In the genomic region with DNA sequence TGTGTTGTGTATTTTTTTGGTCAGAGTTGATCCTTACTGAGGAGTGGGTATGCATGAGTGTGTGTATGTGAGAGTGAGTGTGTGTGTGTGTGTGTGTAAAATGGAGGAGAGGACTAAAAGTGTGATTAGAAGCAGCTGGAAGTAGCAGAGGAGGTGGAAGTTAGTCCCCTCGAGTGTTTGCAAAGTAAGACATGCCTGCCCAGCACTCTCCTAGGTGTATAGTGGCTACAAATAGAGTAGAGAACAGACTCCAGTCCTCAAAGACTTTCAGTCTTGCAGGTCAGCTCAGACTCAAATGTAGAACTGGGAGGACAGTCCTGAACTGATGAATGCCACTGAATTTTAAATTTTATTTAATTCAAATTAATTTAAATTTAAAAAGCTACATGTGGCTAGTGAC, we compare ENCODE assay signal across 30 cellular contexts. TPM values are rescaled to one million over a fixed set of nuclear protein-coding genes. Genes with fewer than 3 reads are reported as not detected.
DNase-seq lines count a peak whose midpoint lies in the region; ATAC-seq, FAIRE-seq and TF ChIP-seq lines count a peak whose summit lies in the region.
"Had no signal": no experiment of that assay in that cellular context is flagged by ENCODE, and none has a peak within 500 bp of the region (broad histone marks: within the 10 kb centered on the region; RNA-seq: fewer than 3 reads in every experiment).

No MANE protein-coding gene starts in this region.

- H2BK120ac ChIP-seq in trophoblast cell (ENCODE audit: insufficient read depth, low read length, poor library complexity), result no peak overlapping the region

- H3K36me3 ChIP-seq in trophoblast cell (ENCODE audit: control insufficient read depth in 1 of 2, insufficient read depth in 2 of 2, low read length in 2 of 2), result no peaks in the 10 kb centered on the region
- H3K36me3 ChIP-seq: ovary had no signal

- no peak overlapping the region for H4K12ac ChIP-seq in trophoblast cell (ENCODE audit: low read depth, low read length)

- H3K27me3 ChIP-seq in trophoblast cell (ENCODE audit: insufficient read depth, low read length), result no peaks in the 10 kb centered on the region
- H3K27me3 ChIP-seq: ovary had no signal

- H3K9me3 Mint-ChIP-seq in activated naive CD4-positive, alpha-beta T cell treated with anti-CD3 and anti-CD28 coated beads for 36 hours, result no peaks in the 10 kb centered on the region
- peaks cover 0 to 3% of the 10 kb centered on the region in 2 donors for H3K9me3 Mint-ChIP-seq in activated naive CD4-positive, alpha-beta T cell treated with anti-CD3 and anti-CD28 coated beads, Interleukin-2, amount 50 U/mL, for 72 hours
- H3K9me3 Mint-ChIP-seq in activated T-helper 1 cell treated with anti-CD3 and anti-CD28 coated beads, Interleukin-12 subunit alpha, Interleukin-12 subunit beta, Interleukin-2, Interleukin-4 antibody, amounts not matched to agents 30 ng/mL and 10 ng/mL and 1 ng/mL, durations not matched to agents 14 hours and 24 hours and 36 hours, result peaks cover 6% of the 10 kb centered on the region
- H3K9me3 Mint-ChIP-seq: nephron had no signal

- FAIRE-seq in GM12892 (lab: Jason Lieb, UNC), result peak; percentile 36
- FAIRE-seq: astrocyte, D721Med, small intestine, TTC549, urothelium cell line had no signal

- H3K27ac ChIP-seq in trophoblast cell (ENCODE audit: low read depth, low read length), result no peak overlapping the region
- H3K27ac ChIP-seq: dorsolateral prefrontal cortex, GM23248, ovary had no signal

- H3K4me1 ChIP-seq in trophoblast cell (ENCODE audit: control insufficient read depth in 1 of 2, insufficient read depth in 2 of 2, low read length in 2 of 2), result peaks cover 0 to 3% of the 10 kb centered on the region in 2 experiments

- H3K4me3 Mint-ChIP-seq in activated naive CD4-positive, alpha-beta T cell treated with anti-CD3 and anti-CD28 coated beads for 36 hours, result no peak overlapping the region
- no peak overlapping the region for H3K4me3 Mint-ChIP-seq in activated T-helper 1 cell treated with anti-CD3 and anti-CD28 coated beads, Interleukin-12 subunit alpha, Interleukin-12 subunit beta, Interleukin-2, Interleukin-4 antibody, amounts not matched to agents 30 ng/mL and 10 ng/mL and 1 ng/mL, durations not matched to agents 14 hours and 24 hours and 36 hours
- H3K4me3 Mint-ChIP-seq: mesothelial cell of epicardium, nephron had no signal

- no peak overlapping the region for H3K9ac ChIP-seq in trophoblast cell (ENCODE audit: low read length)
- H3K9ac ChIP-seq: GM23248, SK-N-SH had no signal

- intact Hi-C loops in activated naive CD4-positive, alpha-beta T cell treated with anti-CD3 and anti-CD28 coated beads for 36 hours (cut with micrococcal nuclease), result no loop called here
- intact Hi-C loops in activated T-helper 1 cell treated with anti-CD3 and anti-CD28 coated beads, Interleukin-12 subunit alpha, Interleukin-12 subunit beta, Interleukin-2, Interleukin-4 antibody, amounts not matched to agents 30 ng/mL and 10 ng/mL and 1 ng/mL, durations not matched to agents 14 hours and 24 hours and 36 hours (cut with micrococcal nuclease), result loop anchor here (1.0 kb wide), 1 partner anchor 57 kb away; no protein-coding TSS in a partner anchor

- WGBS in trophoblast cell (ENCODE audit: extremely low coverage, insufficient coverage, insufficient read length), result no CpG with 5 or more reads among the region's 1 CpG

- DNase-seq in activated naive CD4-positive, alpha-beta T cell treated with anti-CD3 and anti-CD28 coated beads for 36 hours, result no peak
- no peak for DNase-seq in activated naive CD4-positive, alpha-beta T cell treated with anti-CD3 and anti-CD28 coated beads, Interleukin-2, amount 50 U/mL, for 72 hours (ENCODE audit: low spot score in 2 of 2)
- DNase-seq in GM12892 (ENCODE audit: insufficient read length), result no peak
- no peak for DNase-seq in activated T-helper 1 cell treated with anti-CD3 and anti-CD28 coated beads, Interleukin-12 subunit alpha, Interleukin-12 subunit beta, Interleukin-2, Interleukin-4 antibody, amounts not matched to agents 30 ng/mL and 10 ng/mL and 1 ng/mL, durations not matched to agents 14 hours and 24 hours and 36 hours (ENCODE audit: low spot score)
- DNase-seq in trophoblast cell, result no peak
- no peak for DNase-seq in GM19240 (ENCODE audit: insufficient read length, low spot score)
- DNase-seq: activated CD4-positive, CD25-positive, alpha-beta regulatory T cell treated with anti-CD3 and anti-CD28 coated beads, Interleukin-2, amount 50 U/mL, for 72 hours; activated CD8-positive, alpha-beta memory T cell treated with anti-CD3 and anti-CD28 coated beads, Interleukin-2, amount 50 U/mL, for 48 hours; C1 segment of cervical spinal cord; central memory CD4-positive, alpha-beta T cell; dorsolateral prefrontal cortex; GM23248; islet precursor cell; left ventricle myocardium superior; NCI-H1092 treated with DMSO at 0.1 percent for 48 hours; NCI-H2029; NCI-H2227 treated with DMSO at 0.1 percent for 48 hours; ovary; retina; small intestine had no signal

- peaks cover 72% of the 10 kb centered on the region for H3K36me3 Mint-ChIP-seq in activated naive CD4-positive, alpha-beta T cell treated with anti-CD3 and anti-CD28 coated beads for 36 hours (ENCODE audit: low read depth)
- H3K36me3 Mint-ChIP-seq in activated naive CD4-positive, alpha-beta T cell treated with anti-CD3 and anti-CD28 coated beads, Interleukin-2, amount 50 U/mL, for 72 hours, result peaks cover 48 to 80% of the 10 kb centered on the region in 2 donors
- peaks cover 69% of the 10 kb centered on the region for H3K36me3 Mint-ChIP-seq in activated T-helper 1 cell treated with anti-CD3 and anti-CD28 coated beads, Interleukin-12 subunit alpha, Interleukin-12 subunit beta, Interleukin-2, Interleukin-4 antibody, amounts not matched to agents 30 ng/mL and 10 ng/mL and 1 ng/mL, durations not matched to agents 14 hours and 24 hours and 36 hours (ENCODE audit: low read depth)
- H3K36me3 Mint-ChIP-seq: mesothelial cell of epicardium had no signal

- H2BK5ac ChIP-seq in trophoblast cell (ENCODE audit: low read depth, low read length, poor library complexity), result no peak overlapping the region

- CTCF ChIA-PET in activated naive CD4-positive, alpha-beta T cell treated with anti-CD3 and anti-CD28 coated beads for 36 hours (lab: Charles Lee), result interaction anchor here (0.6 to 8.8 kb wide), 24 partner anchors 10 to 337 kb away, joined by 3 to 65 read pairs (median 4); a partner anchor contains a TSS

- no peak overlapping the region for H4K91ac ChIP-seq in trophoblast cell (ENCODE audit: low read depth, low read length)

- peak overlapping the region; percentile 1 for H3K27ac Mint-ChIP-seq in activated naive CD4-positive, alpha-beta T cell treated with anti-CD3 and anti-CD28 coated beads for 36 hours
- no peak overlapping the region for H3K27ac Mint-ChIP-seq in activated naive CD4-positive, alpha-beta T cell treated with anti-CD3 and anti-CD28 coated beads, Interleukin-2, amount 50 U/mL, for 72 hours
- H3K27ac Mint-ChIP-seq in activated T-helper 1 cell treated with anti-CD3 and anti-CD28 coated beads, Interleukin-12 subunit alpha, Interleukin-12 subunit beta, Interleukin-2, Interleukin-4 antibody, amounts not matched to agents 30 ng/mL and 10 ng/mL and 1 ng/mL, durations not matched to agents 14 hours and 24 hours and 36 hours, result peak overlapping the region; percentile 61
- H3K27ac Mint-ChIP-seq: mesothelial cell of epicardium, nephron had no signal

- H3K4ac ChIP-seq in trophoblast cell (ENCODE audit: low read depth, low read length), result no peak overlapping the region

- no peaks in the 10 kb centered on the region for H3K79me2 ChIP-seq in trophoblast cell (ENCODE audit: control insufficient read depth, insufficient read depth, low read length, poor library complexity)

- H2AK5ac ChIP-seq in trophoblast cell (ENCODE audit: low read length), result no peak overlapping the region

- no peaks in the 10 kb centered on the region for H3K9me3 ChIP-seq in trophoblast cell (ENCODE audit: insufficient read depth, low read depth, low read length)
- H3K9me3 ChIP-seq: ovary, SK-N-SH had no signal

- no peak overlapping the region for H3K23ac ChIP-seq in trophoblast cell (ENCODE audit: low read length)

- TF ChIP-seq POLR2A in GM12892 (IDR thresholded peaks at IDR 0.05; ENCODE audit: low read depth, low read length), result no peak; the same call in 1 of the 2 replicates

- H3K18ac ChIP-seq in trophoblast cell (ENCODE audit: low read length), result no peak overlapping the region

- no peak overlapping the region for H3K14ac ChIP-seq in trophoblast cell (ENCODE audit: low read length)

- no peaks in the 10 kb centered on the region for H3K27me3 Mint-ChIP-seq in activated naive CD4-positive, alpha-beta T cell treated with anti-CD3 and anti-CD28 coated beads for 36 hours (ENCODE audit: low read depth)
- no peaks in the 10 kb centered on the region for H3K27me3 Mint-ChIP-seq in activated T-helper 1 cell treated with anti-CD3 and anti-CD28 coated beads, Interleukin-12 subunit alpha, Interleukin-12 subunit beta, Interleukin-2, Interleukin-4 antibody, amounts not matched to agents 30 ng/mL and 10 ng/mL and 1 ng/mL, durations not matched to agents 14 hours and 24 hours and 36 hours (ENCODE audit: insufficient read depth)

- no peak overlapping the region for H2AFZ ChIP-seq in trophoblast cell (ENCODE audit: insufficient read depth, low read length, poor library complexity)
- H2AFZ ChIP-seq: GM23248 had no signal

- no peak overlapping the region for H4K8ac ChIP-seq in trophoblast cell (ENCODE audit: low read depth, low read length)

- no peak overlapping the region for H2BK12ac ChIP-seq in trophoblast cell (ENCODE audit: low read length)

- peaks cover 54% of the 10 kb centered on the region for H3K4me1 Mint-ChIP-seq in activated naive CD4-positive, alpha-beta T cell treated with anti-CD3 and anti-CD28 coated beads for 36 hours (ENCODE audit: low read depth)
- H3K4me1 Mint-ChIP-seq in activated T-helper 1 cell treated with anti-CD3 and anti-CD28 coated beads, Interleukin-12 subunit alpha, Interleukin-12 subunit beta, Interleukin-2, Interleukin-4 antibody, amounts not matched to agents 30 ng/mL and 10 ng/mL and 1 ng/mL, durations not matched to agents 14 hours and 24 hours and 36 hours (ENCODE audit: low read depth), result peaks cover 76% of the 10 kb centered on the region
- H3K4me1 Mint-ChIP-seq: mesothelial cell of epicardium, nephron had no signal

- H3K79me1 ChIP-seq in trophoblast cell (ENCODE audit: low read length), result no peaks in the 10 kb centered on the region

- H3K4me3 ChIP-seq in trophoblast cell (ENCODE audit: low read depth, low read length), result no peak overlapping the region
- H3K4me3 ChIP-seq: dorsolateral prefrontal cortex, GM23248, ovary had no signal

- ATAC-seq in activated naive CD4-positive, alpha-beta T cell treated with anti-CD3 and anti-CD28 coated beads, Interleukin-2, amount 50 U/mL, for 72 hours, result no peak
- no peak for ATAC-seq in HG03442 (IDR thresholded peaks at IDR 0.05; ENCODE audit: unreplicated experiment)
- ATAC-seq: left ventricle myocardium superior had no signal

- H3K4me2 ChIP-seq in trophoblast cell (ENCODE audit: low read length), result peak overlapping the region; percentile 19
- H3K4me2 ChIP-seq: SK-N-SH had no signal

RNA-seq across cellular contexts. Expression of a gene that starts 28.5 kb away (rescaled TPM):
- 100 to 1,000 TPM; 101 to 112 TPM for total RNA-seq in activated naive CD4-positive, alpha-beta T cell treated with anti-CD3 and anti-CD28 coated beads for 36 hours
- total RNA-seq in activated naive CD4-positive, alpha-beta T cell treated with anti-CD3 and anti-CD28 coated beads, Interleukin-2, amount 50 U/mL, for 72 hours, result 10 to 100 TPM; 84.3 to 96.3 TPM
- polyA plus RNA-seq in GM12892 (2012; ENCODE audit: missing spikeins), result 244 TPM
- 118 TPM in 2 replicates for total RNA-seq in activated T-helper 1 cell treated with anti-CD3 and anti-CD28 coated beads, Interleukin-12 subunit alpha, Interleukin-12 subunit beta, Interleukin-2, Interleukin-4 antibody, amounts not matched to agents 30 ng/mL and 10 ng/mL and 1 ng/mL, durations not matched to agents 14 hours and 24 hours and 36 hours
- polyA plus RNA-seq in trophoblast cell (2013), result 0.01 TPM in 1 of 2 replicates, not detected in the other
- total RNA-seq: astrocyte, GM23248, mesothelial cell of epicardium, temporal lobe had no signal
- polyA plus RNA-seq: AG04450, GM23248, SK-N-SH had no signal

RNA-seq across cellular contexts. Expression of a gene that starts 39.0 kb away (rescaled TPM):
- total RNA-seq in activated naive CD4-positive, alpha-beta T cell treated with anti-CD3 and anti-CD28 coated beads for 36 hours, result 1 to 10 TPM; 8.6 to 9.2 TPM
- total RNA-seq in activated naive CD4-positive, alpha-beta T cell treated with anti-CD3 and anti-CD28 coated beads, Interleukin-2, amount 50 U/mL, for 72 hours, result 10 to 100 TPM; 14.9 to 37.0 TPM
- 18.7 TPM for polyA plus RNA-seq in GM12892 (2012; ENCODE audit: missing spikeins)
- 16.3 and 17.2 TPM in 2 replicates for total RNA-seq in activated T-helper 1 cell treated with anti-CD3 and anti-CD28 coated beads, Interleukin-12 subunit alpha, Interleukin-12 subunit beta, Interleukin-2, Interleukin-4 antibody, amounts not matched to agents 30 ng/mL and 10 ng/mL and 1 ng/mL, durations not matched to agents 14 hours and 24 hours and 36 hours
- not detected in 2 replicates for polyA plus RNA-seq in trophoblast cell (2013)
- total RNA-seq: astrocyte, GM23248, mesothelial cell of epicardium had no signal
- polyA plus RNA-seq: AG04450, GM23248, SK-N-SH had no signal

Comparison
In these comparisons a context has a peak if more than half of its experiments do, and no peak if none do; other contexts are left out.
1. H3K27ac Mint-ChIP-seq: peak in activated naive CD4-positive, alpha-beta T cell treated with anti-CD3 and anti-CD28 coated beads for 36 hours (single experiment) and activated T-helper 1 cell treated with anti-CD3 and anti-CD28 coated beads, Interleukin-12 subunit alpha, Interleukin-12 subunit beta, Interleukin-2, Interleukin-4 antibody, amounts not matched to agents 30 ng/mL and 10 ng/mL and 1 ng/mL, durations not matched to agents 14 hours and 24 hours and 36 hours (single experiment); none in activated naive CD4-positive, alpha-beta T cell treated with anti-CD3 and anti-CD28 coated beads, Interleukin-2, amount 50 U/mL, for 72 hours (0 of 2).